ENCODE assay signal across 19 cellular contexts in the genomic region with DNA sequence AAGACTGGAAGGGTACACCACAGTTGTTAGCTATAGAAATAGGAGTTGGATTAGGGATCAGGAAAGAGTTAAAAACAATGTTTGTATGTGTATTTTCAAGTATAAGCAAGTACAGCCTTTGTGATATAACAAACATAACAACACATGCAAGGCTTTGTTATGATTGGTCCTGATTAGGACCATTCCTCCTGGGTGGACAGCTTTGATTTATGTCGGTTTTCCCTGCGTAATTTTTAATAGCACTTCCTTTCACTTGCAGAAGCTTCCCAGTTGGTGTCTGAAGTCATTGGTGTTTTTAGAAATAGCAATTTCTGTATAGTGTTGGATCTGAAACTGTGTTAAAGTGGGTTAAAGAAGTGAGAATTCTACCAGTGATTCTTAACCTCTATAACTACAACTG. TPM values are rescaled to one million over a fixed set of nuclear protein-coding genes. Genes with fewer than 3 reads are reported as not detected.
DNase-seq lines count a peak whose midpoint lies in the region; ATAC-seq and TF ChIP-seq lines count a peak whose summit lies in the region.
"Had no signal": no experiment of that assay in that cellular context is flagged by ENCODE, and none has a peak within 500 bp of the region (broad histone marks: within the 10 kb centered on the region; RNA-seq: fewer than 3 reads in every experiment).

No MANE protein-coding gene starts in this region.

- H3K27me3 ChIP-seq in breast epithelium = no peaks in the 10 kb centered on the region
- H3K27me3 ChIP-seq: SJSA1 had no signal

- H3K27ac Mint-ChIP-seq in MCF 10A (ENCODE audit: low read depth, unreplicated experiment) = peak overlapping the region; percentile 63

- H3K4me1 Mint-ChIP-seq in MCF 10A (ENCODE audit: insufficient read depth, unreplicated experiment) = peaks cover 5% of the 10 kb centered on the region

- no peak for TF ChIP-seq CTCF in MCF 10A (IDR thresholded peaks at IDR 0.05; ENCODE audit: unreplicated experiment)
- no peak for TF ChIP-seq CTCF in breast epithelium (IDR thresholded peaks at IDR 0.05)

- CTCF ChIA-PET in MCF 10A (lab: Yijun Ruan, JAX) = interaction anchor here (0.7 kb wide), 1 partner anchor 60 kb away, joined by 3 read pairs; no protein-coding TSS in a partner anchor

- ATAC-seq in HG03159 (IDR thresholded peaks at IDR 0.05; ENCODE audit: unreplicated experiment) (no peak), GM18867 (IDR thresholded peaks at IDR 0.05; ENCODE audit: unreplicated experiment) (no peak)
- ATAC-seq: Right ventricle myocardium inferior had no signal

- no peak for DNase-seq in MCF 10A (ENCODE audit: unreplicated experiment)
- DNase-seq in breast epithelium (ENCODE audit: low spot score in 2 of 2) = no peak
- peak; percentile 34 for DNase-seq in dermis blood vessel endothelial cell
- peak; percentile 17 to 81 for DNase-seq in lung microvascular endothelial cell (ENCODE audit: low read depth in 2 of 2)
- DNase-seq in mucosa of gallbladder (ENCODE audit: low spot score) = no peak
- DNase-seq: 8988T, EL, GF-D8, KG1, NCI-H1105, NCI-H2081, NCI-H2171 treated with DMSO at 0.1 percent for 48 hours, NCI-H524 treated with DMSO at 0.1 percent for 48 hours, OCI-M1 had no signal

- no peaks in the 10 kb centered on the region for H3K27me3 Mint-ChIP-seq in MCF 10A (ENCODE audit: insufficient read depth, unreplicated experiment)

- H3K4me3 Mint-ChIP-seq in MCF 10A (ENCODE audit: unreplicated experiment) = no peak overlapping the region

- peaks cover 0 to under 1% of the 10 kb centered on the region in 2 donors for H3K9me3 ChIP-seq in breast epithelium
- H3K9me3 ChIP-seq: SJSA1 had no signal

- intact Hi-C loops in MCF 10A (cut with micrococcal nuclease) = no loop called here
- intact Hi-C loops in breast epithelium (cut with DNase I; ENCODE audit: low total_unique reads) = no loop called here

- no TSS peak for BruUV-seq in MCF 10A (replicated peaks; lab: Mats Ljungman, UMichigan)

- H3K4me3 ChIP-seq in breast epithelium = no peak overlapping the region
- H3K4me3 ChIP-seq: SJSA1 had no signal

- H3K4me1 ChIP-seq in breast epithelium = no peaks in the 10 kb centered on the region
- H3K4me1 ChIP-seq: SJSA1 had no signal

- H3K9me3 Mint-ChIP-seq in MCF 10A (ENCODE audit: unreplicated experiment) = no peaks in the 10 kb centered on the region

- H3K36me3 Mint-ChIP-seq in MCF 10A (ENCODE audit: insufficient read depth, unreplicated experiment) = no peaks in the 10 kb centered on the region

- H3K36me3 ChIP-seq in breast epithelium = no peaks in the 10 kb centered on the region

- TF ChIP-seq POLR2A in breast epithelium (IDR thresholded peaks at IDR 0.05) = no peak

- POLR2A ChIA-PET in MCF 10A (lab: Yijun Ruan, JAX) = interaction anchor here (0.6 kb wide), 1 partner anchor 17 kb away, joined by 3 read pairs; no protein-coding TSS in a partner anchor

- H3K27ac ChIP-seq in breast epithelium = no peak overlapping the region
- H3K27ac ChIP-seq: C4-2B, SJSA1 had no signal

RNA-seq across cellular contexts. Expression of a gene that starts 10.0 kb away (rescaled TPM):
- total RNA-seq in MCF 10A (2022) (61.4 and 63.0 TPM in 2 replicates), breast epithelium (10 to 100 TPM; 45.3 to 85.8 (median 57.7) TPM), dermis blood vessel endothelial cell (55.3 and 63.9 TPM in 2 replicates), lung microvascular endothelial cell (37.7 and 59.3 TPM in 2 replicates), mucosa of gallbladder (74.6 TPM)

Comparison
In these comparisons a context has a peak if more than half of its experiments do, and no peak if none do; other contexts are left out.
1. DNase-seq: peak in dermis blood vessel endothelial cell (single experiment) and lung microvascular endothelial cell (2 of 2); none in MCF 10A (single experiment), breast epithelium (0 of 2) and mucosa of gallbladder (single experiment).